Comparison of ENCODE assay signal across 9 cellular contexts in genomic region chr14:69913686-69914085, GRCh38. TPM values are rescaled to one million over a fixed set of nuclear protein-coding genes. Genes with fewer than 3 reads are reported as not detected.
"Had no signal": no experiment of that assay in that cellular context is flagged by ENCODE, and none has a peak within 500 bp of the region (broad histone marks: within the 10 kb centered on the region; RNA-seq: fewer than 3 reads in every experiment).

No MANE protein-coding gene starts in this region.

- DNase-seq: GM23248, GOT3, H7, HFFc6 had no signal

- FAIRE-seq: HepG2, K562 had no signal

- H3K9me3 ChIP-seq: HAP-1 had no signal

- H3K27ac ChIP-seq: GM23248 had no signal

- H3K27ac Mint-ChIP-seq: HFFc6 had no signal

- H3K36me3 ChIP-seq: HAP-1 had no signal

- H3K4me1 ChIP-seq: HAP-1 had no signal

- H3K9ac ChIP-seq: GM23248 had no signal

- H3K4me3 ChIP-seq: GM23248, HAP-1, K562 had no signal

- ATAC-seq: HCT116, HepG2, K562 had no signal

- H3K4me3 Mint-ChIP-seq: HFFc6 had no signal

- H2AFZ ChIP-seq: GM23248 had no signal

RNA-seq across cellular contexts. Expression of gene SMOC1, which starts 34.5 kb away (rescaled TPM):
- total RNA-seq: HFFc6, HT-29 had no signal
- polyA plus RNA-seq: K562 had no signal
